33 cellular contexts compared by ENCODE assay signal in genomic region chr4:3849140-3849539, GRCh38.
A peak's percentile ranks its signal among the peaks of the same experiment; 100 is the strongest.
DNase-seq lines count a peak whose midpoint lies in the region; ATAC-seq, FAIRE-seq and TF ChIP-seq lines count a peak whose summit lies in the region.
"Had no signal": no experiment of that assay in that cellular context is flagged by ENCODE, and none has a peak within 500 bp of the region (broad histone marks: within the 10 kb centered on the region; RNA-seq: fewer than 3 reads in every experiment).

No MANE protein-coding gene starts in this region.

- no peaks in the 10 kb centered on the region for H3K79me2 ChIP-seq in HepG2 (ENCODE audit: insufficient read depth, low read length)

- peaks cover 16 to 21% of the 10 kb centered on the region in 2 donors for H3K9me3 Mint-ChIP-seq in stimulated activated naive CD8-positive, alpha-beta T cell treated with anti-CD3 and anti-CD28 coated beads, Interleukin-15, amount 100 ng/mL, for 72 hours

- no peak for TF ChIP-seq RAD21 in HepG2 (CRISPR knock-in tag; IDR thresholded peaks at IDR 0.05)

- no peaks in the 10 kb centered on the region for H4K20me1 ChIP-seq in HepG2 (ENCODE audit: insufficient read depth, low read length)
- H4K20me1 ChIP-seq: BLaER1; BLaER1 treated with 17β-estradiol and CSF1 and Interleukin-3, amounts not matched to agents 10 nM and 100 nM had no signal

- POLR2A ChIA-PET in HepG2 (lab: Yijun Ruan, JAX), result interaction anchor here (0.6 to 1.4 kb wide), 2 partner anchors 12 to 45 kb away, joined by 3 to 4 read pairs; no protein-coding TSS in a partner anchor

- intact Hi-C loops in HepG2 (cut with micrococcal nuclease; ENCODE audit: unreplicated experiment), result no loop called here
- intact Hi-C loops in right lobe of liver (cut with DNase I), result no loop called here

- no peak overlapping the region for H3K27ac ChIP-seq in HepG2 (ENCODE audit: extremely low read length, insufficient read depth, low read length)
- H3K27ac ChIP-seq in right lobe of liver, result no peak overlapping the region
- H3K27ac ChIP-seq: 22Rv1; A549; BLaER1 treated with 17β-estradiol and CSF1 and Interleukin-3, amounts not matched to agents 10 nM and 100 nM; C4-2B had no signal

- H3K4me1 Mint-ChIP-seq in stimulated activated naive CD8-positive, alpha-beta T cell treated with anti-CD3 and anti-CD28 coated beads, Interleukin-15, amount 100 ng/mL, for 72 hours, result no peaks in the 10 kb centered on the region
- H3K4me1 Mint-ChIP-seq: B cell; CD14-positive monocyte; CD4-positive, alpha-beta memory T cell; CD4-positive, CD25-positive, alpha-beta regulatory T cell; CD8-positive, alpha-beta memory T cell had no signal

- no peak overlapping the region for H3K9ac ChIP-seq in HepG2 (ENCODE audit: insufficient read depth, low read depth, low read length)
- H3K9ac ChIP-seq: BLaER1; BLaER1 treated with 17β-estradiol and CSF1 and Interleukin-3, amounts not matched to agents 10 nM and 100 nM had no signal

- no peaks in the 10 kb centered on the region for H3K36me3 ChIP-seq in HepG2 (replicated peaks in 1 of 2; ENCODE audit: control insufficient read depth in 1 of 2, insufficient read depth in 2 of 2, low read length in 2 of 2)
- H3K36me3 ChIP-seq in right lobe of liver, result no peaks in the 10 kb centered on the region
- H3K36me3 ChIP-seq: BE2C; BLaER1; BLaER1 treated with 17β-estradiol and CSF1 and Interleukin-3, amounts not matched to agents 10 nM and 100 nM had no signal

- CTCF ChIA-PET in HepG2 (lab: Yijun Ruan, JAX; ENCODE audit: low intra/inter-chr PET ratio, low total read pairs), result no interaction called here

- BruUV-seq in HepG2 (replicated peaks; lab: Mats Ljungman, UMichigan), result no TSS peak

- H3K4me1 ChIP-seq in HepG2 (ENCODE audit: insufficient read depth, low read length) (no peaks in the 10 kb centered on the region), right lobe of liver (no peaks in the 10 kb centered on the region)
- H3K4me1 ChIP-seq: A549, Caco-2 had no signal

- TF ChIP-seq POLR2A in HepG2 (IDR thresholded peaks at IDR 0.05; ENCODE audit: insufficient read depth in 1 of 2, low read depth in 2 of 2, low read length in 2 of 2), result no peak
- TF ChIP-seq POLR2A in right lobe of liver (IDR thresholded peaks at IDR 0.05), result no peak

- H3K27me3 Mint-ChIP-seq in stimulated activated naive CD8-positive, alpha-beta T cell treated with anti-CD3 and anti-CD28 coated beads, Interleukin-15, amount 100 ng/mL, for 72 hours, result peaks cover 32% of the 10 kb centered on the region

- in situ Hi-C loops in HepG2 (cut with HindIII; ENCODE audit: extremely low pct_ligation_motif_present, low pct_unique_long_range_greater_than_20kb), result no loop called here

- DNase-seq in HepG2 (ENCODE audit: low spot score), result no peak
- no peak for DNase-seq in right lobe of liver
- no peak for DNase-seq in stimulated activated naive CD8-positive, alpha-beta T cell treated with anti-CD3 and anti-CD28 coated beads, Interleukin-15, Interleukin-2, amounts not matched to agents 100 U/mL and 50 U/mL, for 24 hours
- no peak for DNase-seq in stimulated activated naive CD8-positive, alpha-beta T cell treated with anti-CD3 and anti-CD28 coated beads, Interleukin-15, amount 100 ng/mL, for 72 hours
- DNase-seq: 8988T; ACHN; AML-193; BE2C; C1 segment of cervical spinal cord; Caco-2; Calu3; CD4-positive, alpha-beta memory T cell; CD4-positive, alpha-beta T cell; CD4-positive, CD25-positive, alpha-beta regulatory T cell; CD8-positive, alpha-beta memory T cell; COR-L47; DMS 273 treated with DMSO at 0.1 percent for 48 hours; DMS153; DMS53; DMS79; DMS79 treated with DMSO at 0.1 percent for 48 hours; DND-41; EL had no signal

- H3K4me3 ChIP-seq in HepG2 (replicated peaks in 1 of 3; ENCODE audit: insufficient read depth in 1 of 3, low read depth in 2 of 3, low read length in 3 of 3) (no peak overlapping the region), right lobe of liver (no peak overlapping the region)
- H3K4me3 ChIP-seq: A549, BLaER1 had no signal

- H2AFZ ChIP-seq in HepG2 (ENCODE audit: low read length), result no peak overlapping the region

- H3K27ac Mint-ChIP-seq in stimulated activated naive CD8-positive, alpha-beta T cell treated with anti-CD3 and anti-CD28 coated beads, Interleukin-15, amount 100 ng/mL, for 72 hours, result no peak overlapping the region
- H3K27ac Mint-ChIP-seq: B cell; CD14-positive monocyte; CD4-positive, alpha-beta memory T cell; CD4-positive, alpha-beta T cell; CD4-positive, CD25-positive, alpha-beta regulatory T cell; CD8-positive, alpha-beta memory T cell; CD8-positive, alpha-beta T cell had no signal

- H3K27me3 ChIP-seq in HepG2 (ENCODE audit: control insufficient read depth in 1 of 2, insufficient read depth in 2 of 2, low read length in 2 of 2), result peaks cover 0 to 46% of the 10 kb centered on the region in 2 experiments; a peak in 3 of 5 replicates
- H3K27me3 ChIP-seq in right lobe of liver, result no peaks in the 10 kb centered on the region
- H3K27me3 ChIP-seq: BE2C; BLaER1; BLaER1 treated with 17β-estradiol and CSF1 and Interleukin-3, amounts not matched to agents 10 nM and 100 nM had no signal

- no peak for TF ChIP-seq EP300 in HepG2 (IDR thresholded peaks at IDR 0.05; ENCODE audit: low read depth in 2 of 2, low read length in 2 of 2)
- no peak for TF ChIP-seq EP300 in HepG2 (CRISPR knock-in tag; IDR thresholded peaks at IDR 0.05; ENCODE audit: borderline replicate concordance)

- no peak for ATAC-seq in HepG2
- no peak for ATAC-seq in right lobe of liver
- peak; percentile 20 for ATAC-seq in stimulated activated naive CD8-positive, alpha-beta T cell treated with anti-CD3 and anti-CD28 coated beads, Interleukin-15, Interleukin-2, amounts not matched to agents 100 U/mL and 50 U/mL, for 24 hours
- ATAC-seq in stimulated activated naive CD8-positive, alpha-beta T cell treated with anti-CD3 and anti-CD28 coated beads, Interleukin-15, amount 100 ng/mL, for 72 hours, result no peak
- ATAC-seq: A549; CD8-positive, alpha-beta T cell had no signal

- TF ChIP-seq CTCF in HepG2 (CRISPR knock-in tag; IDR thresholded peaks at IDR 0.05) (no peak), right lobe of liver (IDR thresholded peaks at IDR 0.05) (no peak)

- no peak for FAIRE-seq in HepG2 (lab: Jason Lieb, UNC)
- FAIRE-seq: A204.1, A549, D721Med had no signal

- no peak overlapping the region for H3K4me3 Mint-ChIP-seq in stimulated activated naive CD8-positive, alpha-beta T cell treated with anti-CD3 and anti-CD28 coated beads, Interleukin-15, amount 100 ng/mL, for 72 hours
- H3K4me3 Mint-ChIP-seq: B cell; CD14-positive monocyte; CD4-positive, alpha-beta memory T cell; CD4-positive, alpha-beta T cell; CD4-positive, CD25-positive, alpha-beta regulatory T cell; CD8-positive, alpha-beta memory T cell; CD8-positive, alpha-beta T cell had no signal

- no peak overlapping the region for H3K4me2 ChIP-seq in HepG2 (ENCODE audit: low read depth, low read length)
- H3K4me2 ChIP-seq: A549 had no signal

- peaks cover 9% of the 10 kb centered on the region for H3K9me3 ChIP-seq in HepG2 (ENCODE audit: low read length)
- H3K9me3 ChIP-seq in right lobe of liver, result no peaks in the 10 kb centered on the region
- H3K9me3 ChIP-seq: A549, BE2C, Caco-2 had no signal

TF ChIP-seq in HepG2, 621 proteins besides CTCF, POLR2A, EP300 and RAD21:
- no peak for TF ChIP-seq ZNF83 (CRISPR knock-in tag; IDR thresholded peaks at IDR 0.05; ENCODE audit: borderline replicate concordance)
- no peak for TF ChIP-seq ZNF446 (CRISPR knock-in tag; IDR thresholded peaks at IDR 0.05)
- no peak for TF ChIP-seq CENPT (CRISPR knock-in tag; IDR thresholded peaks at IDR 0.05; ENCODE audit: low read depth)
- no peak for TF ChIP-seq RBM22 (optimal IDR thresholded peaks at IDR 0.05; ENCODE audit: low read length)
- TF ChIP-seq FIP1L1 (IDR thresholded peaks at IDR 0.05; ENCODE audit: borderline replicate concordance, insufficient read depth, low read depth, low read length), result no peak
- TF ChIP-seq MNT (IDR thresholded peaks at IDR 0.05), result peak; percentile 93
- TF ChIP-seq PAWR (CRISPR knock-in tag; IDR thresholded peaks at IDR 0.05; ENCODE audit: borderline replicate concordance), result no peak
- TF ChIP-seq ZNF775 (CRISPR knock-in tag; IDR thresholded peaks at IDR 0.05; ENCODE audit: borderline replicate concordance), result no peak
